8 cellular contexts compared by ENCODE assay signal in genomic region chr1:248905949-248906740, GRCh38. TPM values are rescaled to one million over a fixed set of nuclear protein-coding genes. Genes with fewer than 3 reads are reported as not detected.
DNase-seq lines count a peak whose midpoint lies in the region; ATAC-seq, FAIRE-seq and TF ChIP-seq lines count a peak whose summit lies in the region.

Gene PGBD2 (plus strand): TSS chr1:248906235. CDS start chr1:248913863, 7,628 bp downstream.

- H3K4me1 ChIP-seq in mucosa of descending colon (ENCODE audit: low read depth) = peaks cover 6% of the 10 kb centered on the region

- FAIRE-seq in HTR-8/SVneo (lab: Jason Lieb, UNC) = peak; percentile 85

- H3K9me3 ChIP-seq in mucosa of descending colon = no peaks in the 10 kb centered on the region

- intact Hi-C loops in mucosa of descending colon (cut with DNase I, micrococcal nuclease) = no loop called here

- peak within 1 kb of the TSS; percentile 29 for H3K4me3 ChIP-seq in mucosa of descending colon

- no peaks in the 10 kb centered on the region for H3K36me3 ChIP-seq in mucosa of descending colon (ENCODE audit: low read depth)

- DNase-seq in D341Med (ENCODE audit: low spot score) = peak; percentile 99
- DNase-seq in HTR-8/SVneo (ENCODE audit: insufficient read length, low spot score) = peak; percentile 88
- DNase-seq in NOMO-1 treated with dmso at 0.1 percent for 144 hours (lab: John Stamatoyannopoulos, UW; ENCODE audit: unreplicated experiment) = peak; percentile 92
- peak; percentile 97 for DNase-seq in activated CD8-positive, alpha-beta memory T cell treated with anti-CD3 and anti-CD28 coated beads, Interleukin-2, amount 50 U/mL, for 4 hours
- DNase-seq in epidermal melanocyte (ENCODE audit: insufficient read length, low spot score) = peak; percentile 94
- DNase-seq in mucosa of descending colon = peak; percentile 96 to 98 (median 96)
- DNase-seq in stimulated activated CD8-positive, alpha-beta memory T cell treated with anti-CD3 and anti-CD28 coated beads, Interleukin-4, amount 100 ng/mL, for 1 hour (ENCODE audit: low read depth in 2 of 2, low spot score in 1 of 2) = peak; percentile 92 to 96

- peak; percentile 79 for TF ChIP-seq CTCF in mucosa of descending colon (IDR thresholded peaks at IDR 0.05)

- peak; percentile 93 for ATAC-seq in GM21381 (IDR thresholded peaks at IDR 0.05; ENCODE audit: unreplicated experiment)
- peak; percentile 97 for ATAC-seq in mucosa of descending colon

RNA-seq across cellular contexts. Expression of gene PGBD2, which starts in this region (rescaled TPM):
- total RNA-seq in mucosa of descending colon = 10 to 100 TPM in 2 of 3 donors, 1 to 10 TPM in 1; 6.6 to 11.7 (median 10.9) TPM

Comparison
In these comparisons a context has a peak if more than half of its experiments do, and no peak if none do; other contexts are left out.
1. Peak in every context shown above with its lines: DNase-seq, ATAC-seq and H3K4me3 ChIP-seq.